In genomic region chr20:40477805-40478204, GRCh38 we compare ENCODE assay signal across 15 cellular contexts.
"Had no signal": no experiment of that assay in that cellular context is flagged by ENCODE, and none has a peak within 500 bp of the region (broad histone marks: within the 10 kb centered on the region; RNA-seq: fewer than 3 reads in every experiment).

No MANE protein-coding gene starts in this region.

- H3K27ac ChIP-seq: adrenal gland, cardiac muscle cell, heart right ventricle, neural progenitor cell, pancreas, thyroid gland, WERI-Rb-1 had no signal

- H3K36me3 ChIP-seq: adrenal gland, cardiac muscle cell, heart right ventricle, neural progenitor cell, pancreas, thyroid gland, WERI-Rb-1 had no signal

- H3K9me3 ChIP-seq: adrenal gland, heart right ventricle, pancreas, thyroid gland had no signal

- H3K4me2 ChIP-seq: neural progenitor cell had no signal

- H3K27me3 ChIP-seq: adrenal gland, cardiac muscle cell, neural progenitor cell, pancreas, thyroid gland had no signal

- DNase-seq: activated CD4-positive, alpha-beta memory T cell treated with anti-CD3 and anti-CD28 coated beads for 36 hours; activated CD8-positive, alpha-beta memory T cell treated with anti-CD3 and anti-CD28 coated beads, Interleukin-2, amount 10 ng/mL, durations not matched to agents 7 days and 5 days; activated naive CD4-positive, alpha-beta T cell treated with anti-CD3 and anti-CD28 coated beads, Interleukin-2, amount 50 U/mL, for 16 hours; activated T-cell treated with anti-CD3 and anti-CD28 coated beads, Interleukin-2, amount 50 U/mL, for 1 hour; adrenal gland; heart right ventricle; left colon; naive B cell; pancreas; T-helper 1 cell; T1000; thyroid gland; WERI-Rb-1 had no signal

- H3K4me3 ChIP-seq: adrenal gland, cardiac muscle cell, heart right ventricle, neural progenitor cell, pancreas, thyroid gland had no signal

- H2AFZ ChIP-seq: neural progenitor cell had no signal

- H3K4me1 ChIP-seq: adrenal gland, neural progenitor cell, pancreas, thyroid gland had no signal
